Comparison of ENCODE assay signal across 11 cellular contexts in the genomic region with DNA sequence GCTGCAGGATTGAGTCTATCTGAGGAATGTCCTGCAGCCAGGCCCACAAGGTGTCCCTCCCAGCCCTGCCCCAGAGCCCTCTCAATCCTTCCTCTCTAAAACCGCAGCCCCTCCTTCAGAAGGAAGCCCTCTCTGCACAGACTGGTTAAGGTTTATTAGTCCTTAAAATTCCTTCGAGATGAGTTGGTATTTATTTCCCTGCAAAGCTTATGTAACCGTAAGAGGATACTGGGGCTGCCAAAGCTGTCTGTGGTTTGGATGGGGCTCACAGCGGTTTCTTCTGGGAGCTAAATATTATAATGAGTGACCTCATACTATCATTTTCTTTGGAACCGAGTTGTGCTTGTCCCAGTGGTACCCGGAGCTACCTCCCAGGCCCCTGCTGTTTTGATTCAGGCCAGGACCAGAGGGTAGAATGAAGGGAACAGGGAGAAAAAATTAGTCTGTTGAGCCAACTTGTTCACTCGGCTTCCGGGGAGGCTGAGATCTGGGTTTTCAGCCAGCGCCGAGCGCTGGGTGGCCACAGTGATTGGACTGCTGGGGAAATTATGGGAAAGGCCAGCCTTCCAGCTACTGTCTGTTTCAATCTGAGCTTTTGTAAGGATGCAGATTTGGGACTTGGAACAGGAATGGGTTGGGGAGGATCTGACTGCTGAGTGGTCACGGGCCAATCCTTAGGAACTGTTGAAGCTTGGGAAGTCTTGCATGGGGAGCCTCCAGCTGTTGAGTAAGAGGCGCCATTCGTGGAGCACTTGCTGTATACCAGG.
DNase-seq lines count a peak whose midpoint lies in the region; ATAC-seq, FAIRE-seq and TF ChIP-seq lines count a peak whose summit lies in the region.
"Had no signal": no experiment of that assay in that cellular context is flagged by ENCODE, and none has a peak within 500 bp of the region (broad histone marks: within the 10 kb centered on the region; RNA-seq: fewer than 3 reads in every experiment).

No MANE protein-coding gene starts in this region.

- no peak overlapping the region for H3K4me3 ChIP-seq in A549
- peak overlapping the region; percentile 43 for H3K4me3 ChIP-seq in coronary artery
- H3K4me3 ChIP-seq in mesodermal cell (ENCODE audit: extremely low read depth, insufficient read depth, low read length, poor library complexity, severe bottlenecking): no peak overlapping the region

- H3K9me3 ChIP-seq in A549 (no peaks in the 10 kb centered on the region), mesodermal cell (ENCODE audit: control insufficient read depth, low read length) (no peaks in the 10 kb centered on the region)

- no peak for TF ChIP-seq POLR2A in A549 (IDR thresholded peaks at IDR 0.05; ENCODE audit: low read length)

- no peak for TF ChIP-seq CTCF in A549 (IDR thresholded peaks at IDR 0.05)
- no peak for TF ChIP-seq CTCF in coronary artery (IDR thresholded peaks at IDR 0.05)

- no peak for TF ChIP-seq EP300 in A549 (IDR thresholded peaks at IDR 0.05)

- TF ChIP-seq RAD21 in A549 (conservative IDR thresholded peaks at IDR 0.05 in 1 of 2, IDR thresholded peaks at IDR 0.05 in 1 of 2): peak in 1 of 2 experiments; percentile 10; a peak in 1 of 5 replicates

- POLR2A ChIA-PET in A549 (lab: Yijun Ruan, JAX): interaction anchor here (0.5 to 1.4 kb wide), 3 partner anchors 107 to 140 kb away, joined by 3 to 5 read pairs (median 5); a partner anchor contains a TSS

- H3K4me1 ChIP-seq in A549 (peaks cover 22% of the 10 kb centered on the region), mesodermal cell (ENCODE audit: control insufficient read depth, insufficient read depth, low read length, poor library complexity, severe bottlenecking) (peaks cover 31% of the 10 kb centered on the region)

- peak; percentile 66 to 90 for ATAC-seq in A549
- ATAC-seq in GM18867 (IDR thresholded peaks at IDR 0.05; ENCODE audit: unreplicated experiment): no peak
- ATAC-seq in GM18519 (IDR thresholded peaks at IDR 0.05; ENCODE audit: low FRiP score, unreplicated experiment): no peak
- ATAC-seq in GM19035 (IDR thresholded peaks at IDR 0.05; ENCODE audit: unreplicated experiment): no peak
- ATAC-seq: activated CD4-positive, CD25-positive, alpha-beta regulatory T cell treated with anti-CD3 and anti-CD28 coated beads, Interleukin-2, amount 50 U/mL, for 24 hours had no signal

- H3K36me3 ChIP-seq in mesodermal cell (ENCODE audit: control insufficient read depth, insufficient read depth, low read length): no peaks in the 10 kb centered on the region

- peak overlapping the region; percentile 15 to 59; a peak in 5 of 6 replicates for H3K27ac ChIP-seq in A549
- peak overlapping the region; percentile 38 to 90 for H3K27ac ChIP-seq in coronary artery
- H3K27ac ChIP-seq in mesodermal cell (ENCODE audit: low read depth, low read length, severe bottlenecking): peak overlapping the region; percentile 82
- H3K27ac ChIP-seq: HL-60 had no signal

- H3K4me2 ChIP-seq in A549: peak overlapping the region; percentile 61

- CTCF ChIA-PET in A549 (lab: Yijun Ruan, JAX): interaction anchor here (1.1 to 2.0 kb wide), 4 partner anchors 9 to 333 kb away, joined by 3 to 6 read pairs (median 4); no protein-coding TSS in a partner anchor

- DNase-seq in A549 (ENCODE audit: low read depth in 1 of 2, low spot score in 1 of 2) (peak; percentile 57 to 65), LHCN-M2 (ENCODE audit: low read depth) (peak; percentile 97), coronary artery (ENCODE audit: low spot score) (peak; percentile 91), NCI-H526 (lab: John Stamatoyannopoulos, UW) (no peak)
- DNase-seq: CD4-positive, alpha-beta memory T cell had no signal

- WGBS in A549 (ENCODE audit: missing lambda C conversion rate): 40% methylated on average over 14 of the region's 14 CpGs
- 84 to 85% methylated on average over 10 to 11 of the region's 14 CpGs for WGBS in mesodermal cell (ENCODE audit: insufficient coverage in 2 of 2), 2 experiments

- FAIRE-seq in A549 (lab: Jason Lieb, UNC): no peak

TF ChIP-seq in A549, 52 proteins besides CTCF, POLR2A, EP300 and RAD21:
- TF ChIP-seq CEBPB (IDR thresholded peaks at IDR 0.05) (peak in 1 of 2 experiments; percentile 62; a peak in 1 of 4 replicates), FOSL2 (IDR thresholded peaks at IDR 0.05) (peak; percentile 29; the same call in 1 of the 2 replicates), FOSL2 (CRISPR knock-in tag; IDR thresholded peaks at IDR 0.05) (peak; percentile 52), GATA3 (IDR thresholded peaks at IDR 0.05; ENCODE audit: borderline replicate concordance) (peak; percentile 14; the same call in 1 of the 2 replicates), JUNB (IDR thresholded peaks at IDR 0.05) (0 out of 2 replicates have a peak, but pooled peaks have one; percentile 17), RNF2 (IDR thresholded peaks at IDR 0.05; ENCODE audit: borderline replicate concordance, low read depth) (no peak), SMC3 (IDR thresholded peaks at IDR 0.05) (no peak)

Comparison
In these comparisons a context has a peak if more than half of its experiments do, and no peak if none do; other contexts are left out.
1. ATAC-seq: peak in A549 (2 of 2); none in GM18867 (single experiment), GM18519 (single experiment) and GM19035 (single experiment).
2. DNase-seq: peak in A549 (2 of 2), LHCN-M2 (single experiment) and coronary artery (single experiment); none in NCI-H526 (0 of 2).
3. Peak in every context shown above with its lines, with median percentiles within 50 percentile points of each other: H3K27ac ChIP-seq.